In genomic region chr11:102882389-102883024, GRCh38 we compare ENCODE assay signal across 10 cellular contexts. TPM values are rescaled to one million over a fixed set of nuclear protein-coding genes. Genes with fewer than 3 reads are reported as not detected.
DNase-seq lines count a peak whose midpoint lies in the region; ATAC-seq and TF ChIP-seq lines count a peak whose summit lies in the region.
"Had no signal": no experiment of that assay in that cellular context is flagged by ENCODE, and none has a peak within 500 bp of the region (broad histone marks: within the 10 kb centered on the region; RNA-seq: fewer than 3 reads in every experiment).

No MANE protein-coding gene starts in this region.

- H3K27me3 ChIP-seq in body of pancreas = no peaks in the 10 kb centered on the region
- H3K27me3 ChIP-seq in Caco-2 (replicated peaks; ENCODE audit: control insufficient read depth, insufficient read depth, low read length) = no peaks in the 10 kb centered on the region

- TF ChIP-seq POLR2A in body of pancreas (IDR thresholded peaks at IDR 0.05) = no peak

- ATAC-seq in GM19468 (IDR thresholded peaks at IDR 0.05; ENCODE audit: extremely low read depth, unreplicated experiment) = peak; percentile 18
- peak; percentile 87 for ATAC-seq in HG03457 (IDR thresholded peaks at IDR 0.05; ENCODE audit: unreplicated experiment)
- no peak for ATAC-seq in body of pancreas
- no peak for ATAC-seq in GM21526 (IDR thresholded peaks at IDR 0.05; ENCODE audit: low FRiP score, unreplicated experiment)

- WGBS in body of pancreas, 2 donors = 68 to 70% methylated on average over 4 of the region's 4 CpGs

- H3K27ac Mint-ChIP-seq in Caco-2 (ENCODE audit: unreplicated experiment) = no peak overlapping the region

- POLR2A ChIA-PET in Caco-2 (lab: Charles Lee) = no interaction called here

- no peaks in the 10 kb centered on the region for H3K9me3 ChIP-seq in body of pancreas
- H3K9me3 ChIP-seq in Caco-2 = no peaks in the 10 kb centered on the region

- TF ChIP-seq CTCF in fibroblast of villous mesenchyme (IDR thresholded peaks at IDR 0.05; ENCODE audit: insufficient read depth, low read depth, low read length) (no peak), body of pancreas (IDR thresholded peaks at IDR 0.05) (no peak), Caco-2 (IDR thresholded peaks at IDR 0.05; ENCODE audit: insufficient read depth in 1 of 2, low read depth in 1 of 2, low read length in 1 of 2, severe bottlenecking in 1 of 2, unreplicated experiment in 1 of 2) (no peak)

- H3K36me3 ChIP-seq in body of pancreas (replicated peaks in 1 of 2; ENCODE audit: insufficient read depth in 1 of 2, low read depth in 2 of 2) (no peaks in the 10 kb centered on the region), Caco-2 (ENCODE audit: control insufficient read depth, insufficient read depth, low read length) (no peaks in the 10 kb centered on the region)

- H3K4me1 Mint-ChIP-seq in Caco-2 (ENCODE audit: low read depth, unreplicated experiment) = no peaks in the 10 kb centered on the region

- H3K36me3 Mint-ChIP-seq in Caco-2 (ENCODE audit: insufficient read depth, unreplicated experiment) = no peaks in the 10 kb centered on the region

- intact Hi-C loops in body of pancreas (cut with DNase I) = no loop called here
- intact Hi-C loops in Caco-2 (cut with micrococcal nuclease; ENCODE audit: unreplicated experiment) = no loop called here

- H3K4me3 Mint-ChIP-seq in Caco-2 (ENCODE audit: unreplicated experiment) = no peak overlapping the region

- no peaks in the 10 kb centered on the region for H3K27me3 Mint-ChIP-seq in Caco-2 (ENCODE audit: insufficient read depth, unreplicated experiment)

- DNase-seq in GM03348 (ENCODE audit: low spot score) = peak; percentile 60
- peak; percentile 33 for DNase-seq in fibroblast of villous mesenchyme (ENCODE audit: low read depth)
- DNase-seq in NCI-H2171 (lab: John Stamatoyannopoulos, UW) = no peak
- DNase-seq in body of pancreas = no peak
- no peak for DNase-seq in Caco-2
- DNase-seq: left cardiac atrium, NCI-H524 had no signal

- CTCF ChIA-PET in Caco-2 (lab: Charles Lee) = no interaction called here

- no peaks in the 10 kb centered on the region for H3K4me1 ChIP-seq in body of pancreas
- no peaks in the 10 kb centered on the region for H3K4me1 ChIP-seq in Caco-2

- H3K27ac ChIP-seq in body of pancreas = no peak overlapping the region

- H3K9me3 Mint-ChIP-seq in Caco-2 (ENCODE audit: unreplicated experiment) = no peaks in the 10 kb centered on the region

- H3K4me3 ChIP-seq in fibroblast of villous mesenchyme (ENCODE audit: low read depth, low read length) = no peak overlapping the region
- H3K4me3 ChIP-seq in body of pancreas = no peak overlapping the region
- no peak overlapping the region for H3K4me3 ChIP-seq in Caco-2 (ENCODE audit: low read depth, low read length)

- no TSS peak for BruUV-seq in Caco-2 (replicated peaks; lab: Mats Ljungman, UMichigan)

RNA-seq across cellular contexts. Expression of gene MMP12, which starts 7.7 kb away (rescaled TPM):
- total RNA-seq in fibroblast of villous mesenchyme (3.0 and 3.5 TPM in 2 replicates), body of pancreas (not detected), Caco-2 (2022) (not detected in 2 replicates)
- total RNA-seq: left cardiac atrium had no signal

RNA-seq across cellular contexts. Expression of gene MMP3, which starts 39.1 kb away (rescaled TPM):
- total RNA-seq in fibroblast of villous mesenchyme = 39.7 and 181 TPM in 2 replicates
- 1 to 10 TPM in 1 of 2 donors, not detected in 1; 1.0 TPM for total RNA-seq in body of pancreas
- total RNA-seq in Caco-2 (2022) = 0.42 TPM in 1 of 2 replicates, not detected in the other
- total RNA-seq: left cardiac atrium had no signal

Comparison
In these comparisons a context has a peak if more than half of its experiments do, and no peak if none do; other contexts are left out.
1. DNase-seq: peak in GM03348 (single experiment) and fibroblast of villous mesenchyme (single experiment); none in NCI-H2171 (single experiment), body of pancreas (0 of 4) and Caco-2 (0 of 2).
2. ATAC-seq: peak in GM19468 (single experiment) and HG03457 (single experiment); none in body of pancreas (single experiment) and GM21526 (single experiment).
3. RNA of gene MMP3, which starts 39.1 kb away (total RNA-seq): 39.7 to 181 TPM in fibroblast of villous mesenchyme; 1.0 TPM in body of pancreas and 0.42 TPM in Caco-2; every median in the first group is over 10 times any median in the second.